ENCODE assay signal across 29 cellular contexts in the genomic region with DNA sequence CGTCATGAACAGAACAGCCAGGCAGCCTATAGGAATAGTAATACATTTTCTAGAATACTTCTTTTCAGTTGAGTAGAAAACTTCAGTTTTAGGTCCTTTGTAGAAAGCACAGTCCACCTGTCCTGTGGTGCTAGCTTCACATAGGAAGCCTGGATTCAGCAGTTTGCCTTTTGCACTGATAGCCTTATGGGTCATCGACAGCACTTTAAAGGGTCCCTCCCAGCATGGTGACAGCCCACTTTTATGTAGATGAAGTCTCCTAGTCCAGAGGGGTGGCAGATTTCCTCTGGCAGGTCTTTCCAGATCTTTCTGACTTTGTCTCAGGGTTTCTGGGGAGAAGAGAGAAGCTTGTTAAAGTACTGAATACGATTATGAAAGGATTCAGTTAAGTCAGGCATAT.
"Had no signal": no experiment of that assay in that cellular context is flagged by ENCODE, and none has a peak within 500 bp of the region (broad histone marks: within the 10 kb centered on the region; RNA-seq: fewer than 3 reads in every experiment).

No MANE protein-coding gene starts in this region.

- H3K4me2 ChIP-seq: neural progenitor cell, smooth muscle cell had no signal

- ATAC-seq: effector memory CD8-positive, alpha-beta T cell; gastrocnemius medialis; left lobe of liver; mucosa of descending colon; natural killer cell treated with Interleukin-12 subunit alpha and Interleukin-12 subunit beta and Interleukin-15 and Interleukin-18, amount 100 ng/mL, for 72 hours; sciatic nerve; stimulated activated naive CD8-positive, alpha-beta T cell treated with anti-CD3 and anti-CD28 coated beads, Interleukin-15, amount 100 ng/mL, for 72 hours; upper lobe of right lung had no signal

- H3K27me3 ChIP-seq: gastrocnemius medialis, right atrium auricular region, suprapubic skin, transverse colon, upper lobe of right lung, uterus had no signal

- H3K4me3 Mint-ChIP-seq: effector memory CD8-positive, alpha-beta T cell; memory B cell; mesothelial cell of epicardium; naive B cell; natural killer cell treated with Interleukin-12 subunit alpha and Interleukin-12 subunit beta and Interleukin-15 and Interleukin-18, amount 100 ng/mL, for 72 hours; neural progenitor cell; stimulated activated naive CD8-positive, alpha-beta T cell treated with anti-CD3 and anti-CD28 coated beads, Interleukin-15, amount 100 ng/mL, for 72 hours had no signal

- H3K4me1 Mint-ChIP-seq: memory B cell; mesothelial cell of epicardium; naive B cell; stimulated activated naive CD8-positive, alpha-beta T cell treated with anti-CD3 and anti-CD28 coated beads, Interleukin-15, amount 100 ng/mL, for 72 hours had no signal

- H3K9me3 Mint-ChIP-seq: effector memory CD8-positive, alpha-beta T cell; natural killer cell treated with Interleukin-12 subunit alpha and Interleukin-12 subunit beta and Interleukin-15 and Interleukin-18, amount 100 ng/mL, for 72 hours had no signal

- H3K36me3 ChIP-seq: gastrocnemius medialis, prostate gland, right atrium auricular region, suprapubic skin, transverse colon, upper lobe of right lung, uterus had no signal

- H3K27me3 Mint-ChIP-seq: effector memory CD8-positive, alpha-beta T cell; memory B cell; naive B cell; natural killer cell treated with Interleukin-12 subunit alpha and Interleukin-12 subunit beta and Interleukin-15 and Interleukin-18, amount 100 ng/mL, for 72 hours; stimulated activated naive CD8-positive, alpha-beta T cell treated with anti-CD3 and anti-CD28 coated beads, Interleukin-15, amount 100 ng/mL, for 72 hours had no signal

- H3K27ac Mint-ChIP-seq: effector memory CD8-positive, alpha-beta T cell; memory B cell; mesothelial cell of epicardium; naive B cell; natural killer cell treated with Interleukin-12 subunit alpha and Interleukin-12 subunit beta and Interleukin-15 and Interleukin-18, amount 100 ng/mL, for 72 hours; neural progenitor cell; stimulated activated naive CD8-positive, alpha-beta T cell treated with anti-CD3 and anti-CD28 coated beads, Interleukin-15, amount 100 ng/mL, for 72 hours had no signal

- H3K9ac ChIP-seq: neural progenitor cell, parathyroid adenoma had no signal

- DNase-seq: cortex of kidney; effector memory CD8-positive, alpha-beta T cell; foreskin fibroblast; gastrocnemius medialis; head of caudate nucleus; kidney; mucosa of descending colon; naive B cell; stimulated activated CD4-positive, alpha-beta T cell treated with anti-CD3 and anti-CD28 coated beads, Interleukin-12 subunit alpha, Interleukin-12 subunit beta, amount 100 ng/mL, for 4 hours; stimulated activated CD4-positive, alpha-beta T cell treated with anti-CD3 and anti-CD28 coated beads, Interleukin-1b, Interleukin-23, amount 100 ng/mL, for 48 hours; stimulated activated CD4-positive, alpha-beta T cell treated with anti-CD3 and anti-CD28 coated beads, Interleukin-4, amount 100 ng/mL, for 1 hour; stimulated activated CD8-positive, alpha-beta memory T cell treated with anti-CD3 and anti-CD28 coated beads, Interleukin-4, amount 100 ng/mL, for 48 hours; stimulated activated naive CD4-positive, alpha-beta T cell; stimulated activated naive CD8-positive, alpha-beta T cell treated with anti-CD3 and anti-CD28 coated beads, Interleukin-15, amount 100 ng/mL, for 72 hours; transverse colon; upper lobe of right lung; uterus had no signal

- H3K4me1 ChIP-seq: gastrocnemius medialis, parathyroid adenoma, prostate gland, right atrium auricular region, suprapubic skin, transverse colon, upper lobe of right lung, uterus had no signal

- H3K79me2 ChIP-seq: parathyroid adenoma had no signal

- H3K27ac ChIP-seq: gastrocnemius medialis, neural progenitor cell, parathyroid adenoma, prostate gland, right atrium auricular region, suprapubic skin, transverse colon, upper lobe of right lung, uterus had no signal

- H3K4me3 ChIP-seq: gastrocnemius medialis, lung, mucosa of descending colon, neural progenitor cell, prostate gland, right atrium auricular region, smooth muscle cell, suprapubic skin, transverse colon, upper lobe of right lung, uterus had no signal
